Comparison of ENCODE assay signal across 20 cellular contexts in the genomic region with DNA sequence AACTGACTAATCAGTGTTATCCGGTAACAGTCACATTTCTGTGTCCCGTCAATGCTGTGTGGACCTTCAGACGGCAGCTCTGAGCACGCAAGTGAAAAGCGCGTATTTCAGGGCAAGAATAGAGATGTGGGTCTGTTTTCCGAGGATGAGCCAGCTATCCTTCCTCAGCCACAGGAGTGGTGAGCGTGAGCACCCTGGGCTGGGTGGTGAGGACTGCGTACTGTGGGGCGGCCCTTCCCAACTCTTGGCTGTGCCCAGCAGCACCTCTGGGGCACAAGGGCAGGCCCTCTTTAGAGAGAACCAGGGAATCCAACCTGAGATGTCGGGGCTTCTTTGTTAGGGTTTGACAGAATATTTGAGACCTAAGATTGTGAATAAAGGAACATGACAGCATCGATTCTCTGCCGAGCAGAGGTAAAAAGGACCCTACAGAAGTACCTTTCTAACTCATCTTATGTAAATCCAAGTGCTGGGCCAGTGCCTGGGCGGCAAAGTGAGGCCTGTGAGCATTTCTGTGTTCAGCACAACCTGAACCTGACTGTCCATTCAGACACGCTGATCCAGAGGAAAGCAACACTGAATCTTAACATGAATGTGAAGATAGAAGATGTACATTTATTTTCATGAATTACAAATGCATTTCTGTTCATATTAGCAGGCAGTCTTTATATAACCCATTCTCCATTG. TPM values are rescaled to one million over a fixed set of nuclear protein-coding genes. Genes with fewer than 3 reads are reported as not detected.
DNase-seq lines count a peak whose midpoint lies in the region; ATAC-seq, FAIRE-seq and TF ChIP-seq lines count a peak whose summit lies in the region.
"Had no signal": no experiment of that assay in that cellular context is flagged by ENCODE, and none has a peak within 500 bp of the region (broad histone marks: within the 10 kb centered on the region; RNA-seq: fewer than 3 reads in every experiment).

No MANE protein-coding gene starts in this region.

- WGBS in K562 (ENCODE audit: insufficient coverage, low coverage, missing lambda C conversion rate), result 95% methylated on average over 15 of the region's 15 CpGs

- no peak for TF ChIP-seq POLR2A in K562 (conservative IDR thresholded peaks at IDR 0.05)

- H3K27me3 Mint-ChIP-seq in activated CD8-positive, alpha-beta memory T cell treated with anti-CD3 and anti-CD28 coated beads, Interleukin-2, amount 10 ng/mL, durations not matched to agents 7 days and 5 days, result no peaks in the 10 kb centered on the region
- no peaks in the 10 kb centered on the region for H3K27me3 Mint-ChIP-seq in IgD-negative memory B cell
- H3K27me3 Mint-ChIP-seq: activated naive CD8-positive, alpha-beta T cell treated with anti-CD3 and anti-CD28 coated beads, Interleukin-2, amount 10 ng/mL, durations not matched to agents 7 days and 5 days had no signal

- H3K9me3 ChIP-seq in K562 (replicated peaks; ENCODE audit: control insufficient read depth, insufficient read depth, low read depth, low read length) (no peaks in the 10 kb centered on the region), osteoblast (ENCODE audit: low read depth, low read length) (no peaks in the 10 kb centered on the region)
- H3K9me3 ChIP-seq: Caco-2, mucosa of descending colon, vagina had no signal

- H3K4me2 ChIP-seq in K562 (ENCODE audit: insufficient read depth, low read length) (no peak overlapping the region), osteoblast (ENCODE audit: insufficient read depth, low read length) (peak overlapping the region; percentile 13)

- peaks cover 78% of the 10 kb centered on the region for H3K4me1 Mint-ChIP-seq in activated CD8-positive, alpha-beta memory T cell treated with anti-CD3 and anti-CD28 coated beads, Interleukin-2, amount 10 ng/mL, durations not matched to agents 7 days and 5 days
- H3K4me1 Mint-ChIP-seq in IgD-negative memory B cell, result peaks cover 0 to 2% (median 0%) of the 10 kb centered on the region in 3 donors

- intact Hi-C loops in K562 (cut with micrococcal nuclease), result no loop called here

- H3K9me1 ChIP-seq in K562 (ENCODE audit: control insufficient read depth, insufficient read depth, low read length), result peaks cover under 1% of the 10 kb centered on the region

- H3K9me3 Mint-ChIP-seq in activated CD8-positive, alpha-beta memory T cell treated with anti-CD3 and anti-CD28 coated beads, Interleukin-2, amount 10 ng/mL, durations not matched to agents 7 days and 5 days (ENCODE audit: low read depth), result no peaks in the 10 kb centered on the region
- H3K9me3 Mint-ChIP-seq in IgD-negative memory B cell, result no peaks in the 10 kb centered on the region
- H3K9me3 Mint-ChIP-seq: activated naive CD8-positive, alpha-beta T cell treated with anti-CD3 and anti-CD28 coated beads, Interleukin-2, amount 10 ng/mL, durations not matched to agents 7 days and 5 days had no signal

- no peak for DNase-seq in activated CD8-positive, alpha-beta memory T cell treated with anti-CD3 and anti-CD28 coated beads, Interleukin-2, amount 10 ng/mL, durations not matched to agents 7 days and 5 days
- no peak for DNase-seq in activated CD8-positive, alpha-beta memory T cell treated with anti-CD3 and anti-CD28 coated beads, Interleukin-2, amount 50 U/mL, for 48 hours
- DNase-seq in K562 (ENCODE audit: extremely low read depth in 1 of 4, low spot score in 3 of 4) (no peak), osteoblast (ENCODE audit: insufficient read length, low spot score, missing footprints) (no peak), mucosa of gallbladder (ENCODE audit: low spot score) (no peak), NCI-H2107 treated with DMSO at 0.1 percent for 48 hours (lab: John Stamatoyannopoulos, UW; ENCODE audit: unreplicated experiment) (no peak)
- no peak for DNase-seq in activated CD8-positive, alpha-beta memory T cell treated with anti-CD3 and anti-CD28 coated beads, Interleukin-2, amount 50 U/mL, for 4 hours
- DNase-seq: 8988T; activated naive CD8-positive, alpha-beta T cell treated with anti-CD3 and anti-CD28 coated beads, Interleukin-2, amount 10 ng/mL, durations not matched to agents 7 days and 5 days; brain microvascular endothelial cell; Caco-2; HCEC 1CT; mucosa of descending colon; NCI-H1417 treated with DMSO at 0.1 percent for 48 hours; NCI-H774; OCI-M1; SHP77; stimulated activated CD4-positive, alpha-beta T cell treated with anti-CD3 and anti-CD28 coated beads, Interleukin-4, amount 100 ng/mL, for 4 hours had no signal

- peak overlapping the region; percentile 51 for H3K4me3 Mint-ChIP-seq in activated CD8-positive, alpha-beta memory T cell treated with anti-CD3 and anti-CD28 coated beads, Interleukin-2, amount 10 ng/mL, durations not matched to agents 7 days and 5 days
- no peak overlapping the region for H3K4me3 Mint-ChIP-seq in IgD-negative memory B cell

- H3K9ac ChIP-seq in K562 (ENCODE audit: insufficient read depth in 1 of 2, low read depth in 2 of 2, low read length in 2 of 2), result peak overlapping the region in 1 of 2 experiments; percentile 1; a peak in 1 of 4 replicates

- H4K20me1 ChIP-seq in K562 (replicated peaks; ENCODE audit: control insufficient read depth, insufficient read depth, low read length) (no peaks in the 10 kb centered on the region; the same call in none of the 2 replicates), osteoblast (ENCODE audit: insufficient read depth, low read length) (peaks cover 6% of the 10 kb centered on the region)

- no peak for TF ChIP-seq CTCF in K562 (IDR thresholded peaks at IDR 0.05 in 2 of 3, conservative IDR thresholded peaks at IDR 0.05 in 1 of 3; ENCODE audit: insufficient read depth in 2 of 3, low read depth in 1 of 3, low read length in 3 of 3)
- no peak for TF ChIP-seq CTCF in osteoblast (IDR thresholded peaks at IDR 0.05; ENCODE audit: extremely low read depth, low read depth, low read length)

- H3K36me3 ChIP-seq in K562 (ENCODE audit: control insufficient read depth, insufficient read depth, low read length), result peaks cover 94% of the 10 kb centered on the region
- H3K36me3 ChIP-seq in osteoblast (ENCODE audit: insufficient read depth, low read length), result peaks cover 63% of the 10 kb centered on the region

- TF ChIP-seq RAD21 in K562 (CRISPR knock-in tag; conservative IDR thresholded peaks at IDR 0.05 in 1 of 2, IDR thresholded peaks at IDR 0.05 in 1 of 2), result no peak

- FAIRE-seq in K562 (lab: Jason Lieb, UNC), result no peak

- H3K27me3 ChIP-seq in K562 (ENCODE audit: control insufficient read depth in 2 of 2, insufficient read depth in 2 of 2, low read length in 2 of 2), result no peaks in the 10 kb centered on the region
- H3K27me3 ChIP-seq in osteoblast (ENCODE audit: insufficient read depth, low read length), result no peaks in the 10 kb centered on the region
- H3K27me3 ChIP-seq: brain microvascular endothelial cell, vagina had no signal

- H3K4me3 ChIP-seq in K562 (no peak overlapping the region), osteoblast (ENCODE audit: insufficient read depth, low read length) (no peak overlapping the region)
- H3K4me3 ChIP-seq: mucosa of descending colon, vagina had no signal

- CTCF ChIA-PET in activated CD8-positive, alpha-beta memory T cell treated with anti-CD3 and anti-CD28 coated beads, Interleukin-2, amount 10 ng/mL, durations not matched to agents 7 days and 5 days (lab: Charles Lee), result interaction anchor here (1.1 to 1.7 kb wide), 8 partner anchors 10 to 180 kb away, joined by 3 to 9 read pairs (median 4); a partner anchor contains a TSS
- CTCF ChIA-PET in K562 (lab: Yijun Ruan, JAX; ENCODE audit: low intra/inter-chr PET ratio), result no interaction called here

- H3K27ac ChIP-seq in K562 (ENCODE audit: extremely low read depth, low read depth, low read length) (no peak overlapping the region), osteoblast (ENCODE audit: low read depth, low read length) (peak overlapping the region; percentile 7)
- H3K27ac ChIP-seq: vagina had no signal

- ATAC-seq in activated CD8-positive, alpha-beta memory T cell treated with anti-CD3 and anti-CD28 coated beads, Interleukin-2, amount 10 ng/mL, durations not matched to agents 7 days and 5 days, result no peak
- no peak for ATAC-seq in K562

- peak overlapping the region; percentile 89 for H3K27ac Mint-ChIP-seq in activated CD8-positive, alpha-beta memory T cell treated with anti-CD3 and anti-CD28 coated beads, Interleukin-2, amount 10 ng/mL, durations not matched to agents 7 days and 5 days
- peak overlapping the region in 2 of 3 donors; percentile 20 to 62 for H3K27ac Mint-ChIP-seq in IgD-negative memory B cell

- POLR2A ChIA-PET in K562 (lab: Yijun Ruan, JAX), result interaction anchor here (0.6 to 16.6 kb wide), 24 partner anchors 7 to 1749 kb away, joined by 3 to 258 read pairs (median 5); a partner anchor contains a TSS

- H3K4me1 ChIP-seq in K562 (replicated peaks in 1 of 2; ENCODE audit: control insufficient read depth in 2 of 2, insufficient read depth in 2 of 2, low read length in 2 of 2), result peaks cover 8 to 9% of the 10 kb centered on the region in 2 experiments; a peak in 4 of 5 replicates
- peaks cover 19% of the 10 kb centered on the region for H3K4me1 ChIP-seq in osteoblast (ENCODE audit: insufficient read depth, low read length)
- H3K4me1 ChIP-seq: Caco-2, vagina had no signal

- H2AFZ ChIP-seq in K562 (ENCODE audit: low read depth, low read length) (no peak overlapping the region), osteoblast (ENCODE audit: low read length) (no peak overlapping the region)

- H3K79me2 ChIP-seq in K562 (ENCODE audit: control insufficient read depth, insufficient read depth, low read length) (no peaks in the 10 kb centered on the region), osteoblast (ENCODE audit: insufficient read depth, low read length) (no peaks in the 10 kb centered on the region)

- peaks cover 68% of the 10 kb centered on the region for H3K36me3 Mint-ChIP-seq in activated CD8-positive, alpha-beta memory T cell treated with anti-CD3 and anti-CD28 coated beads, Interleukin-2, amount 10 ng/mL, durations not matched to agents 7 days and 5 days
- H3K36me3 Mint-ChIP-seq in IgD-negative memory B cell, result peaks cover 8% of the 10 kb centered on the region

- BruUV-seq in K562 (replicated peaks; lab: Mats Ljungman, UMichigan), result no TSS peak

- in situ Hi-C loops in K562 (cut with MboI), result no loop called here

- no peak for TF ChIP-seq EP300 in K562 (IDR thresholded peaks at IDR 0.05; ENCODE audit: low read length)

RNA-seq across cellular contexts. Expression of a gene that starts 26.5 kb away (rescaled TPM):
- total RNA-seq in activated CD8-positive, alpha-beta memory T cell treated with anti-CD3 and anti-CD28 coated beads, Interleukin-2, amount 10 ng/mL, durations not matched to agents 7 days and 5 days, result 10 to 100 TPM in 1 of 2 experiments, 1 to 10 TPM in 1; 7.2 to 21.6 TPM
- polyA plus RNA-seq in IgD-negative memory B cell (16.8 TPM), K562 (2011; rRNA removed) (2.2 and 2.4 TPM in 2 replicates), K562 (2014; fragmentation: Illumina TruSeq; extraction: Trizol) (0.46 TPM in 2 replicates), K562 (2014; fragmentation: Nextera tagmentation; extraction: Ambion mirVana) (under 1 TPM; 0.07 to 0.10 TPM), K562 (2014; rRNA removed) (0.36 and 1.7 TPM in 2 replicates)
- total RNA-seq in K562 (2011; cell fraction: chromatin; rRNA removed; ENCODE audit: low replicate concordance), result 4.4 and 6.2 TPM in 2 replicates
- 3.0 TPM in 2 replicates for total RNA-seq in K562 (2011; cell fraction: nucleolus; rRNA removed)
- total RNA-seq in K562 (2011; cell fraction: nucleoplasm; rRNA removed), result 4.6 and 4.7 TPM in 2 replicates
- total RNA-seq in K562 (2014; rRNA removed) (0.18 and 0.49 TPM in 2 replicates), K562 (2014; rRNA removed; fragmentation: Illumina TruSeq; extraction: Trizol) (0.41 and 0.47 TPM in 2 replicates), K562 (2015; rRNA removed; fragmentation: Illumina TruSeq; extraction: Trizol) (0.15 and 0.25 TPM in 2 replicates), K562 (2021) (0.53 and 0.54 TPM in 2 replicates), osteoblast (1.8 and 2.2 TPM in 2 replicates), mucosa of gallbladder (10.0 TPM)
- polyA plus RNA-seq in K562 (2011; cell fraction: cytosol; rRNA removed), result 0.63 and 1.4 TPM in 2 replicates
- polyA plus RNA-seq in K562 (2011; cell fraction: nucleus; rRNA removed), result 1.9 and 2.6 TPM in 2 replicates
- 0.59 and 4.0 TPM in 2 replicates for polyA plus RNA-seq in K562 (2012)
- 1.4 and 3.0 TPM in 2 replicates for polyA minus RNA-seq in K562 (2011; rRNA and poly(A)+ RNA removed)
- 0.46 and 0.67 TPM in 2 replicates for polyA minus RNA-seq in K562 (2011; cell fraction: cytosol; rRNA and poly(A)+ RNA removed)
- 0.67 and 1.00 TPM in 2 replicates for polyA minus RNA-seq in K562 (2011; cell fraction: nucleus; rRNA and poly(A)+ RNA removed)
